ENCODE assay signal across 25 cellular contexts in the genomic region with DNA sequence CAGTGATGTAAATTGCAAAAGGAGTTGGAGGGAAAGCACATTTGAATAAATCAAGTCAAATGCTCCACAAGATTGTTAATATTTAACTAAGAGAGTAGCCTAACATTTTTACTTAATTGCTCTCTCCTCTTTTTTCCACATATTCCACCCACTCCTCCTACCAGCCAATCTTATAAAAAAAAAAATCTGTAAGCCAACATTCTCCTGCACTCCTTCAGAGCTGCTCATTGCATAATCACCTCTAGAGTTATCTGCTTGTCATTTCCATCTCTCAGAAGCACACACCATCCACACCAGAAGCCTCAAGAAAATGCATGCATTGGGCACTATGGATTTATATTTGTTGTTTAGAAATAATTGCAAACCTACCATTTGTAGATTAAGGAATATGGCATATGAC.
DNase-seq lines count a peak whose midpoint lies in the region; ATAC-seq, FAIRE-seq and TF ChIP-seq lines count a peak whose summit lies in the region.
"Had no signal": no experiment of that assay in that cellular context is flagged by ENCODE, and none has a peak within 500 bp of the region (broad histone marks: within the 10 kb centered on the region; RNA-seq: fewer than 3 reads in every experiment).

No MANE protein-coding gene starts in this region.

- peaks cover 96% of the 10 kb centered on the region for H3K4me1 ChIP-seq in OCI-LY7 (ENCODE audit: insufficient read depth, low read length, poor library complexity, severe bottlenecking)
- H3K4me1 ChIP-seq in H1 (replicated peaks in 1 of 4; ENCODE audit: control insufficient read depth in 3 of 4, insufficient read depth in 4 of 4, low read length in 3 of 4) = peaks cover 0 to 3% (median 0%) of the 10 kb centered on the region in 4 experiments; a peak in 1 of 7 replicates
- H3K4me1 ChIP-seq: BE2C had no signal

- TF ChIP-seq CTCF in OCI-LY7 (conservative IDR thresholded peaks at IDR 0.05; ENCODE audit: low read length) (no peak), H1 (IDR thresholded peaks at IDR 0.05; ENCODE audit: control extremely low read depth in 1 of 3, insufficient read depth in 1 of 3, low read depth in 1 of 3, low read length in 3 of 3) (no peak), GM10266 (IDR thresholded peaks at IDR 0.05; ENCODE audit: control insufficient read depth, insufficient read depth, low read depth, missing control alignments) (no peak)

- no peak overlapping the region for H2BK5ac ChIP-seq in H1 (ENCODE audit: low read depth, low read length)

- no peak for TF ChIP-seq POLR2A in H1 (IDR thresholded peaks at IDR 0.05; ENCODE audit: control extremely low read depth in 1 of 2, low read depth in 2 of 2, low read length in 2 of 2)

- H2BK15ac ChIP-seq in H1 (ENCODE audit: low read length) = no peak overlapping the region

- no TSS peak for BruUV-seq in OCI-LY7 (replicated peaks; lab: Mats Ljungman, UMichigan)

- no peak overlapping the region for H4K8ac ChIP-seq in H1 (ENCODE audit: extremely low read depth, insufficient read depth, low read length)

- TF ChIP-seq EP300 in H1 (IDR thresholded peaks at IDR 0.05; ENCODE audit: borderline replicate concordance in 1 of 2, low read depth in 2 of 2, low read length in 2 of 2) = no peak

- H3K4me3 ChIP-seq in OCI-LY7 (ENCODE audit: low read depth, low read length, poor library complexity, severe bottlenecking) (no peak overlapping the region), H1 (ENCODE audit: extremely low read depth in 1 of 4, insufficient read depth in 2 of 4, low read depth in 3 of 4, low read length in 4 of 4) (no peak overlapping the region)
- H3K4me3 ChIP-seq: GM23338 had no signal

- H2BK120ac ChIP-seq in H1 (replicated peaks; ENCODE audit: low read depth, low read length) = no peak overlapping the region

- H3K23me2 ChIP-seq in H1 (ENCODE audit: low read depth, low read length) = no peaks in the 10 kb centered on the region; the same call in 1 of the 2 replicates

- H3K27me3 ChIP-seq in H1 (replicated peaks in 1 of 4; ENCODE audit: control insufficient read depth in 3 of 4, extremely low read depth in 1 of 4, insufficient read depth in 3 of 4, low read length in 3 of 4) = no peaks in the 10 kb centered on the region
- H3K27me3 ChIP-seq: BE2C had no signal

- H3K23ac ChIP-seq in H1 (ENCODE audit: insufficient read length) = no peak overlapping the region

- no peak for TF ChIP-seq RAD21 in H1 (IDR thresholded peaks at IDR 0.05 in 1 of 2, conservative IDR thresholded peaks at IDR 0.05 in 1 of 2; ENCODE audit: low read depth in 2 of 2, low read length in 2 of 2)

- H4K20me1 ChIP-seq in OCI-LY7 (ENCODE audit: insufficient read depth, low read length) = no peaks in the 10 kb centered on the region
- H4K20me1 ChIP-seq in H1 (replicated peaks in 1 of 2; ENCODE audit: control insufficient read depth in 1 of 2, insufficient read depth in 2 of 2, low read length in 2 of 2) = no peaks in the 10 kb centered on the region

- H4K5ac ChIP-seq in H1 (ENCODE audit: insufficient read length, low read depth, low read length) = no peak overlapping the region

- no peak overlapping the region for H3K9ac ChIP-seq in H1 (replicated peaks in 1 of 4; ENCODE audit: extremely low read depth in 1 of 4, low read depth in 3 of 4, low read length in 3 of 4)

- peak overlapping the region; percentile 24; the same call in 1 of the 2 replicates for H2AFZ ChIP-seq in OCI-LY7 (ENCODE audit: low read length)
- H2AFZ ChIP-seq in H1 (ENCODE audit: low read length) = no peak overlapping the region
- H2AFZ ChIP-seq: GM23338 had no signal

- CTCF ChIA-PET in OCI-LY7 (lab: Charles Lee; ENCODE audit: unreplicated experiment) (interaction anchor here (0.7 to 1.2 kb wide), 3 partner anchors 15 to 145 kb away, joined by 3 to 5 read pairs (median 4); no protein-coding TSS in a partner anchor), H1 (lab: Charles Lee; ENCODE audit: partially characterized antibody) (interaction anchor here (0.6 to 4.7 kb wide), 8 partner anchors 10 to 383 kb away, joined by 3 to 33 read pairs (median 4); no protein-coding TSS in a partner anchor)

- no peak overlapping the region for H2BK12ac ChIP-seq in H1 (ENCODE audit: low read depth, low read length)

- DNase-seq in OCI-LY7 (ENCODE audit: low spot score) (no peak), H1 (ENCODE audit: low read depth in 1 of 2, low spot score in 2 of 2) (no peak), renal cortical epithelial cell (ENCODE audit: low read depth) (peak; percentile 31), GM10266 (ENCODE audit: extremely low spot score) (no peak)
- DNase-seq: ACHN; BE2C; C1 segment of cervical spinal cord; CD4-positive, CD25-positive, alpha-beta regulatory T cell; CD8-positive, alpha-beta memory T cell; COR-L47; DMS 273 treated with DMSO at 0.1 percent for 48 hours; DMS53; DND-41; H7; HFFc6; KBM-7 had no signal

- no peak overlapping the region for H3K14ac ChIP-seq in H1 (ENCODE audit: insufficient read length)

- POLR2A ChIA-PET in OCI-LY7 (lab: Charles Lee) = interaction anchor here (0.8 to 36.5 kb wide), 10 partner anchors 8 to 143 kb away, joined by 3 to 961 read pairs (median 10); a partner anchor contains a TSS
- POLR2A ChIA-PET in H1 (lab: Charles Lee; ENCODE audit: partially characterized antibody) = no interaction called here

- H3K9me3 ChIP-seq in OCI-LY7 (ENCODE audit: low read length) (no peaks in the 10 kb centered on the region), H1 (ENCODE audit: insufficient read depth in 2 of 2, low read depth in 1 of 2, low read length in 1 of 2) (no peaks in the 10 kb centered on the region)
- H3K9me3 ChIP-seq: BE2C had no signal

- H3K56ac ChIP-seq in H1 (replicated peaks; ENCODE audit: insufficient read length, low read depth, low read length) = no peak overlapping the region

- FAIRE-seq in H1 (lab: Jason Lieb, UNC) = no peak
- FAIRE-seq: A204.1, G401.6, GM12892, GM18507, HepG2 had no signal

- H2BK20ac ChIP-seq in H1 (ENCODE audit: low read length) = no peak overlapping the region

- no peak overlapping the region for H2AK5ac ChIP-seq in H1 (ENCODE audit: low read depth, low read length)

- intact Hi-C loops in OCI-LY7 (cut with micrococcal nuclease; ENCODE audit: unreplicated experiment) = no loop called here

- H3K4ac ChIP-seq in H1 (replicated peaks; ENCODE audit: insufficient read length, low read depth, low read length) = no peak overlapping the region

- H3K36me3 ChIP-seq in OCI-LY7 (ENCODE audit: insufficient read depth, low read length) = no peaks in the 10 kb centered on the region; the same call in 1 of the 2 replicates
- no peaks in the 10 kb centered on the region for H3K36me3 ChIP-seq in H1 (ENCODE audit: control insufficient read depth in 2 of 4, insufficient read depth in 4 of 4, low read length in 3 of 4)
- H3K36me3 ChIP-seq: BE2C had no signal

- ATAC-seq in GM19455 (IDR thresholded peaks at IDR 0.05; ENCODE audit: unreplicated experiment) = no peak
- ATAC-seq in GM21528 (IDR thresholded peaks at IDR 0.05; ENCODE audit: low FRiP score, unreplicated experiment) = no peak
- ATAC-seq: GM23338, HCT116, HepG2 had no signal

- no peak overlapping the region for H4K91ac ChIP-seq in H1 (replicated peaks; ENCODE audit: insufficient read length, low read length)

- no peaks in the 10 kb centered on the region for H3K9me2 ChIP-seq in OCI-LY7 (ENCODE audit: insufficient read depth, low read length)

- H3K4me2 ChIP-seq in OCI-LY7 (ENCODE audit: low read length) (peak overlapping the region; percentile 54), H1 (ENCODE audit: insufficient read depth in 1 of 2, low read depth in 2 of 2, low read length in 2 of 2) (no peak overlapping the region)
- H3K4me2 ChIP-seq: GM23338 had no signal

- no peak overlapping the region for H3K18ac ChIP-seq in H1 (ENCODE audit: extremely low read depth, low read length)

- peaks cover 39% of the 10 kb centered on the region; the same call in 1 of the 2 replicates for H3K79me2 ChIP-seq in OCI-LY7 (ENCODE audit: insufficient read depth, low read depth, low read length)
- H3K79me2 ChIP-seq in H1 (ENCODE audit: control insufficient read depth in 1 of 2, insufficient read depth in 2 of 2, low read length in 2 of 2) = no peaks in the 10 kb centered on the region

- H3K79me1 ChIP-seq in H1 (ENCODE audit: low read depth, low read length) = no peaks in the 10 kb centered on the region

- peak overlapping the region; percentile 58 for H3K27ac ChIP-seq in OCI-LY7 (ENCODE audit: low read depth, low read length, poor library complexity, severe bottlenecking)
- H3K27ac ChIP-seq in H1 (ENCODE audit: low read depth, low read length) = no peak overlapping the region

TF ChIP-seq in H1, 55 proteins besides CTCF, POLR2A, EP300 and RAD21:
- TF ChIP-seq, protein P1, sequence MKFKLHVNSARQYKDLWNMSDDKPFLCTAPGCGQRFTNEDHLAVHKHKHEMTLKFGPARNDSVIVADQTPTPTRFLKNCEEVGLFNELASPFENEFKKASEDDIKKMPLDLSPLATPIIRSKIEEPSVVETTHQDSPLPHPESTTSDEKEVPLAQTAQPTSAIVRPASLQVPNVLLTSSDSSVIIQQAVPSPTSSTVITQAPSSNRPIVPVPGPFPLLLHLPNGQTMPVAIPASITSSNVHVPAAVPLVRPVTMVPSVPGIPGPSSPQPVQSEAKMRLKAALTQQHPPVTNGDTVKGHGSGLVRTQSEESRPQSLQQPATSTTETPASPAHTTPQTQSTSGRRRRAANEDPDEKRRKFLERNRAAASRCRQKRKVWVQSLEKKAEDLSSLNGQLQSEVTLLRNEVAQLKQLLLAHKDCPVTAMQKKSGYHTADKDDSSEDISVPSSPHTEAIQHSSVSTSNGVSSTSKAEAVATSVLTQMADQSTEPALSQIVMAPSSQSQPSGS (IDR thresholded peaks at IDR 0.05; ENCODE audit: low read length) = no peak
- TF ChIP-seq CEBPB (IDR thresholded peaks at IDR 0.05; ENCODE audit: low read depth, low read length) = peak; percentile 59; the same call in 1 of the 2 replicates
